ENCODE assay signal across 8 cellular contexts in the genomic region with DNA sequence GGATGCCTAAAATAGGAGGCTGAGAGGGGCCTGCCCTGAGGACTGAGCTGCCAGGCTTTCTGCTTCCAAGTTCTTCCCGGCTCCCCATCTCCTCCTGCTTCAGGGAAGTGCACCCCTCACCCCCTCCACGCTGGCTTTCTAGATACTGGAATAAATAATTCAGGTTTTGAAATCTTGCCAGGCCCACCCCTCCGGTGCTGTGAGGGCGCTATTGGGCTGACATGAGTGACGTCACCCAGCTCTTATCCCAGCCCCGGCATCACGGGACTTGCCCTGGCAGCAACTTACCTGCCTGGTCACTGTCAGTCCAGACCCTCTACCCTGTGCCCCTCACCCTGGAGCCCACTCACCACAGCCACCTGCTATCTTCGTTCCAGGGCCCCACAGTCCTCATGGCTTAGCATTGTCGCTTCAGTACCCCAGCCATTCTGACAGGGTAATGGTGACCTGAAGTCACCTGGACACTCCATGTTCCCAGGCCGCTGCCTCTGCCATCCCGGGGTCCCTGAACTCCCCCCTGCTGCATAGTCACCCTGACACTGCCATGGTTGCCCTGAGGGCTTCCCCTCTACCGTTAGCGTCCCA. TPM values are rescaled to one million over a fixed set of nuclear protein-coding genes. Genes with fewer than 3 reads are reported as not detected.
DNase-seq lines count a peak whose midpoint lies in the region; ATAC-seq, FAIRE-seq and TF ChIP-seq lines count a peak whose summit lies in the region.

No MANE protein-coding gene starts in this region.

- peak overlapping the region; percentile 80 to 83 for H3K9ac ChIP-seq in kidney (ENCODE audit: low read length in 2 of 2)

- no peaks in the 10 kb centered on the region for H3K36me3 ChIP-seq in kidney (ENCODE audit: control insufficient read depth in 1 of 2, insufficient read depth in 2 of 2, low read length in 2 of 2)

- H3K9me3 ChIP-seq in kidney (ENCODE audit: control insufficient read depth in 1 of 2, low read length in 2 of 2), result no peaks in the 10 kb centered on the region

- peak overlapping the region; percentile 53 to 57 for H3K4me3 ChIP-seq in kidney (ENCODE audit: low read length in 2 of 2)

- peaks cover 10 to 16% of the 10 kb centered on the region in 2 donors for H3K4me1 ChIP-seq in kidney (ENCODE audit: control insufficient read depth in 1 of 2, insufficient read depth in 1 of 2, low read depth in 1 of 2, low read length in 2 of 2)

- peak overlapping the region; percentile 81 to 83 for H3K27ac ChIP-seq in kidney (ENCODE audit: low read depth in 2 of 2, low read length in 2 of 2)

- no peak for FAIRE-seq in kidney (lab: Jason Lieb, UNC)

- intact Hi-C loops in kidney (cut with DNase I), result loop anchor here (5.0 kb wide), 1 partner anchor 89 kb away; no protein-coding TSS in a partner anchor

- peak; percentile 25 for TF ChIP-seq CTCF in kidney (IDR thresholded peaks at IDR 0.05; ENCODE audit: borderline replicate concordance, extremely low read depth, insufficient read depth)

- no peak for ATAC-seq in HG02870 (IDR thresholded peaks at IDR 0.05; ENCODE audit: unreplicated experiment)

- DNase-seq in NCI-H748 (lab: John Stamatoyannopoulos, UW; ENCODE audit: unreplicated experiment), result peak; percentile 48
- DNase-seq in NCI-H748 treated with DMSO at 0.1 percent for 48 hours (lab: John Stamatoyannopoulos, UW), result no peak
- DNase-seq in SHP77 treated with DMSO at 0.1 percent for 48 hours (lab: John Stamatoyannopoulos, UW), result peak; percentile 42
- peak; percentile 90 for DNase-seq in cerebellum (ENCODE audit: low spot score)
- peak; percentile 86 for DNase-seq in kidney
- peak; percentile 23 for DNase-seq in stimulated activated CD4-positive, alpha-beta T cell treated with anti-CD3 and anti-CD28 coated beads, Interleukin-4, amount 100 ng/mL, for 1 hour
- DNase-seq in CD1c-positive myeloid dendritic cell (ENCODE audit: extremely low spot score), result no peak

RNA-seq across cellular contexts. Expression of a gene that starts 0.8 kb away (rescaled TPM):
- total RNA-seq in cerebellum, result 1.00 TPM
- total RNA-seq in kidney, result 0.38 TPM
- 0.77 TPM for polyA plus RNA-seq in kidney (ENCODE audit: insufficient read depth, low read depth, low replicate concordance)

RNA-seq across cellular contexts. Expression of a gene that starts 8.5 kb away (rescaled TPM):
- total RNA-seq in cerebellum (not detected), kidney (0.63 TPM)
- polyA plus RNA-seq in kidney (ENCODE audit: insufficient read depth, low read depth, low replicate concordance), result 1.1 TPM

RNA-seq across cellular contexts. Expression of a gene that starts 17.0 kb away (rescaled TPM):
- total RNA-seq in cerebellum (not detected), kidney (7.9 TPM)
- polyA plus RNA-seq in kidney (ENCODE audit: insufficient read depth, low read depth, low replicate concordance), result 240 TPM

RNA-seq across cellular contexts. Expression of a gene that starts 24.8 kb away (rescaled TPM):
- total RNA-seq in cerebellum (2.3 TPM), kidney (86.7 TPM)
- 59.7 TPM for polyA plus RNA-seq in kidney (ENCODE audit: insufficient read depth, low read depth, low replicate concordance)

RNA-seq across cellular contexts. Expression of a gene that starts 49.8 kb away (rescaled TPM):
- total RNA-seq in cerebellum (0.36 TPM), kidney (19.3 TPM)
- polyA plus RNA-seq in kidney (ENCODE audit: insufficient read depth, low read depth, low replicate concordance), result 5.9 TPM

Comparison
In these comparisons a context has a peak if more than half of its experiments do, and no peak if none do; other contexts are left out.
1. DNase-seq: peak in NCI-H748 (single experiment), SHP77 treated with DMSO at 0.1 percent for 48 hours (single experiment), cerebellum (single experiment), kidney (single experiment) and stimulated activated CD4-positive, alpha-beta T cell treated with anti-CD3 and anti-CD28 coated beads, Interleukin-4, amount 100 ng/mL, for 1 hour (single experiment); none in NCI-H748 treated with DMSO at 0.1 percent for 48 hours (single experiment) and CD1c-positive myeloid dendritic cell (single experiment).